In the genomic region with DNA sequence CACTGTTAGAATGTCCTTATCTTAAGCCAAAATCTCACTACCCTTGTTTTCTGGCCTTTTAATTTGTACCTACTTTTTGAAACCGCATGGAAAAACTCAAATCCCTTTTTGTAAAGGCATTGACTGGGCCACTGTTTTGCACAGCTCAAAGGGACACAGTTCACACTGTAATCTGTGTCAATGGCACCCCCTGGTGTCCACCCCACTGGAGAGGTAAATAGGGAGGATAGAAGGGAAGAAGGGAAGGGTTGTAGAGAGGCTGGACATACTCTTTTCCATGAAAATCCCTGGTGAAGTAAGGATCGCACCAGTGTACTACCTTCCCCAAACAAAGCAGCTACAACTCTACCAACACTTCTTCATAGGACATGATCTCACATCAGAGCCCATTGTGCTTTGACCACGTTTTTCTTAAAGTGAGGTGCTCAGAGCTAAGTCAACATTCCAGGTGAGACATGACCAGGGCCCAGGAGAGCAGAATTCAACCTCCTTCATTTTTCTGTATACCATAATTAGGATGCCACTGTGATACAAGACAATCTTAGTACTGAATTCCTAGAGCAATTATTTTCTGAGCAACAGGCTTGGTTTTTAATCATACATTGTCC, we compare ENCODE assay signal across 8 cellular contexts.
A peak's percentile ranks its signal among the peaks of the same experiment; 100 is the strongest.
DNase-seq lines count a peak whose midpoint lies in the region; ATAC-seq and TF ChIP-seq lines count a peak whose summit lies in the region.

No MANE protein-coding gene starts in this region.

- no peak overlapping the region for H3K27ac ChIP-seq in adrenal gland
- no peak overlapping the region for H3K27ac ChIP-seq in right cardiac atrium (ENCODE audit: low read length)
- peak overlapping the region in 3 of 4 donors; percentile 44 to 71 (median 59) for H3K27ac ChIP-seq in sigmoid colon

- peak; percentile 60 to 91 (median 85) for TF ChIP-seq CTCF in adrenal gland (IDR thresholded peaks at IDR 0.05)
- TF ChIP-seq CTCF in sigmoid colon (IDR thresholded peaks at IDR 0.05) = peak; percentile 81 to 92 (median 88)

- TF ChIP-seq POLR2A in adrenal gland (IDR thresholded peaks at IDR 0.05) (no peak), sigmoid colon (IDR thresholded peaks at IDR 0.05) (no peak)

- DNase-seq in DMS 273 (lab: John Stamatoyannopoulos, UW; ENCODE audit: unreplicated experiment) (peak; percentile 94), HAP-1 (ENCODE audit: low spot score in 2 of 2) (peak; percentile 84 to 94), NCI-H1694 treated with DMSO at 0.1 percent for 48 hours (lab: John Stamatoyannopoulos, UW) (peak; percentile 70), T-helper 1 cell (peak; percentile 58 to 84 (median 66)), adrenal gland (peak; percentile 83 to 96 (median 91)), right cardiac atrium (peak; percentile 89 to 95 (median 92)), sigmoid colon (peak; percentile 94), cortex of kidney (lab: John Stamatoyannopoulos, UW) (no peak)

- H3K4me3 ChIP-seq in HAP-1 (no peak overlapping the region), adrenal gland (no peak overlapping the region), right cardiac atrium (ENCODE audit: low read length) (no peak overlapping the region), sigmoid colon (no peak overlapping the region)

- H3K4me1 ChIP-seq in HAP-1 = no peaks in the 10 kb centered on the region
- peaks cover 3 to 8% of the 10 kb centered on the region in 2 donors for H3K4me1 ChIP-seq in adrenal gland (replicated peaks in 1 of 2)
- peaks cover 7% of the 10 kb centered on the region for H3K4me1 ChIP-seq in right cardiac atrium (ENCODE audit: control insufficient read depth, insufficient read depth, low read length)
- H3K4me1 ChIP-seq in sigmoid colon = peaks cover 0 to 57% (median 31%) of the 10 kb centered on the region in 4 donors

- TF ChIP-seq EP300 in sigmoid colon (IDR thresholded peaks at IDR 0.05) = no peak

- in situ Hi-C loops in HAP-1 (cut with MboI; ENCODE audit: low sequenced_read_pairs) = loop anchor here (5.0 kb wide), 1 partner anchor 440 kb away; no protein-coding TSS in a partner anchor

- H3K36me3 ChIP-seq in HAP-1 (replicated peaks) (no peaks in the 10 kb centered on the region), adrenal gland (replicated peaks in 1 of 2) (no peaks in the 10 kb centered on the region), sigmoid colon (no peaks in the 10 kb centered on the region)

- WGBS in adrenal gland, 4 donors = 38 to 49% (median 45%) methylated on average over 3 of the region's 3 CpGs
- 39% methylated on average over 3 of the region's 3 CpGs for WGBS in right cardiac atrium
- 20 to 47% methylated on average over 3 of the region's 3 CpGs for WGBS in sigmoid colon, 2 donors

- H3K9me3 ChIP-seq in HAP-1 (no peaks in the 10 kb centered on the region), adrenal gland (replicated peaks in 1 of 3) (no peaks in the 10 kb centered on the region), right cardiac atrium (ENCODE audit: control insufficient read depth, low read length) (no peaks in the 10 kb centered on the region), sigmoid colon (no peaks in the 10 kb centered on the region)

- H3K27me3 ChIP-seq in HAP-1 (ENCODE audit: low read depth) = no peaks in the 10 kb centered on the region
- H3K27me3 ChIP-seq in adrenal gland = no peaks in the 10 kb centered on the region
- no peaks in the 10 kb centered on the region for H3K27me3 ChIP-seq in right cardiac atrium (ENCODE audit: control insufficient read depth, insufficient read depth)
- no peaks in the 10 kb centered on the region for H3K27me3 ChIP-seq in sigmoid colon

- intact Hi-C loops in adrenal gland (cut with DNase I) (loop anchor here (5.0 kb wide), 2 partner anchors 415 to 435 kb away; no protein-coding TSS in a partner anchor), right cardiac atrium (cut with DNase I) (loop anchor here (2.0 to 10.0 kb wide), 6 partner anchors 40 to 420 kb away; no protein-coding TSS in a partner anchor), sigmoid colon (cut with DNase I) (loop anchor here (1.0 to 10.0 kb wide), 4 partner anchors 160 to 435 kb away; no protein-coding TSS in a partner anchor)

- peak; percentile 87 for ATAC-seq in right cardiac atrium

Comparison
In these comparisons a context has a peak if more than half of its experiments do, and no peak if none do; other contexts are left out.
1. H3K27ac ChIP-seq: peak in sigmoid colon (3 of 4); none in adrenal gland (0 of 5) and right cardiac atrium (single experiment).